In genomic region chr11:133479209-133479608, GRCh38 we compare ENCODE assay signal across 23 cellular contexts. TPM values are rescaled to one million over a fixed set of nuclear protein-coding genes. Genes with fewer than 3 reads are reported as not detected.
"Had no signal": no experiment of that assay in that cellular context is flagged by ENCODE, and none has a peak within 500 bp of the region (broad histone marks: within the 10 kb centered on the region; RNA-seq: fewer than 3 reads in every experiment).

No MANE protein-coding gene starts in this region.

- H3K9me3 ChIP-seq: esophagus muscularis mucosa, gastrocnemius medialis, heart right ventricle, left lung, lower lobe of right lung had no signal

- H3K27me3 ChIP-seq: gastrocnemius medialis, left lung had no signal

- DNase-seq: dermis blood vessel endothelial cell; dorsolateral prefrontal cortex; effector CD4-positive, alpha-beta T cell; effector memory CD4-positive, alpha-beta T cell; foreskin melanocyte; gastrocnemius medialis; glutamatergic neuron; head of caudate nucleus; heart right ventricle; hippocampal formation; left cardiac atrium; left lung; lower lobe of right lung; mesendoderm; midbrain; naive thymus-derived CD4-positive, alpha-beta T cell had no signal

- ATAC-seq: gastrocnemius medialis; heart right ventricle; left cardiac atrium; left lung; left ventricle myocardium superior; naive thymus-derived CD4-positive, alpha-beta T cell had no signal

- H3K4me3 ChIP-seq: coronary artery, dorsolateral prefrontal cortex, esophagus muscularis mucosa, gastrocnemius medialis, heart right ventricle, left lung, lower lobe of right lung had no signal

- H3K4me1 ChIP-seq: esophagus muscularis mucosa, gastrocnemius medialis, heart right ventricle, left lung, lower lobe of right lung had no signal

- H3K27ac ChIP-seq: coronary artery, dorsolateral prefrontal cortex, esophagus muscularis mucosa, gastrocnemius medialis, heart right ventricle, left lung, lower lobe of right lung had no signal

- H3K36me3 ChIP-seq: esophagus muscularis mucosa, gastrocnemius medialis, heart right ventricle, left lung, lower lobe of right lung had no signal

RNA-seq across cellular contexts. Expression of gene OPCML, which starts 53.1 kb away (rescaled TPM):
- total RNA-seq: dermis blood vessel endothelial cell; endothelial cell of umbilical vein; epithelial cell of proximal tubule; fibroblast of villous mesenchyme; gastrocnemius medialis; left lung; lung microvascular endothelial cell; naive thymus-derived CD4-positive, alpha-beta T cell had no signal
- polyA plus RNA-seq: endothelial cell of umbilical vein; naive thymus-derived CD4-positive, alpha-beta T cell had no signal
